ENCODE assay signal across 35 cellular contexts in genomic region chr12:115508990-115509389, GRCh38.
"Had no signal": no experiment of that assay in that cellular context is flagged by ENCODE, and none has a peak within 500 bp of the region (broad histone marks: within the 10 kb centered on the region; RNA-seq: fewer than 3 reads in every experiment).

No MANE protein-coding gene starts in this region.

- H3K4me1 Mint-ChIP-seq: activated CD4-positive, alpha-beta T cell treated with anti-CD3 and anti-CD28 coated beads, Interleukin-2, amount 10 ng/mL, durations not matched to agents 24 days and 14 days; activated CD8-positive, alpha-beta memory T cell treated with anti-CD3 and anti-CD28 coated beads, Interleukin-2, amount 10 ng/mL, durations not matched to agents 7 days and 5 days; activated naive CD4-positive, alpha-beta T cell treated with anti-CD3 and anti-CD28 coated beads, Interleukin-2, amount 50 U/mL, for 24 hours; activated naive CD8-positive, alpha-beta T cell treated with anti-CD3 and anti-CD28 coated beads for 36 hours; T-helper 17 cell had no signal

- H3K27me3 ChIP-seq: adrenal gland, body of pancreas, gastrocnemius medialis had no signal

- H3K27ac Mint-ChIP-seq: activated CD4-positive, alpha-beta memory T cell treated with anti-CD3 and anti-CD28 coated beads for 36 hours; activated CD4-positive, alpha-beta T cell treated with anti-CD3 and anti-CD28 coated beads for 36 hours; activated CD4-positive, alpha-beta T cell treated with anti-CD3 and anti-CD28 coated beads, Interleukin-2, amount 10 ng/mL, durations not matched to agents 24 days and 14 days; activated CD8-positive, alpha-beta memory T cell treated with anti-CD3 and anti-CD28 coated beads, Interleukin-2, amount 10 ng/mL, durations not matched to agents 7 days and 5 days; activated CD8-positive, alpha-beta T cell treated with anti-CD3 and anti-CD28 coated beads, Interleukin-2, amount 10 ng/mL, durations not matched to agents 7 days and 5 days; activated naive CD4-positive, alpha-beta T cell treated with anti-CD3 and anti-CD28 coated beads for 36 hours; activated naive CD4-positive, alpha-beta T cell treated with anti-CD3 and anti-CD28 coated beads, Interleukin-2, amount 50 U/mL, for 24 hours; activated naive CD8-positive, alpha-beta T cell treated with anti-CD3 and anti-CD28 coated beads for 36 hours; activated naive CD8-positive, alpha-beta T cell treated with anti-CD3 and anti-CD28 coated beads, Interleukin-2, amount 50 U/mL, for 24 hours; activated T-helper 1 cell treated with anti-CD3 and anti-CD28 coated beads, Interleukin-12 subunit alpha, Interleukin-12 subunit beta, Interleukin-2, Interleukin-4 antibody, amounts not matched to agents 30 ng/mL and 10 ng/mL and 1 ng/mL, durations not matched to agents 14 hours and 24 hours and 36 hours; activated T-helper 2 cell treated with anti-CD3 and anti-CD28 coated beads, Interferon-gamma antibody, Interleukin-2, Interleukin-4, amounts not matched to agents 10 μg/mL and 5 μg/mL and 100 μg/mL, durations not matched to agents 14 hours and 24 hours and 36 hours; T-helper 17 cell; T-helper 2 cell treated with Interferon-gamma antibody and Interleukin-4, amounts not matched to agents 5 μg/mL and 100 μg/mL, for 36 hours had no signal

- FAIRE-seq: colon had no signal

- H3K4me3 ChIP-seq: adrenal gland, body of pancreas, gastrocnemius medialis had no signal

- H3K36me3 Mint-ChIP-seq: activated CD4-positive, alpha-beta memory T cell treated with anti-CD3 and anti-CD28 coated beads for 36 hours; activated CD8-positive, alpha-beta memory T cell treated with anti-CD3 and anti-CD28 coated beads, Interleukin-2, amount 10 ng/mL, durations not matched to agents 7 days and 5 days; activated naive CD4-positive, alpha-beta T cell treated with anti-CD3 and anti-CD28 coated beads, Interleukin-2, amount 50 U/mL, for 24 hours; activated naive CD8-positive, alpha-beta T cell treated with anti-CD3 and anti-CD28 coated beads for 36 hours had no signal

- H3K27me3 Mint-ChIP-seq: activated CD4-positive, alpha-beta memory T cell treated with anti-CD3 and anti-CD28 coated beads for 36 hours; activated CD4-positive, alpha-beta T cell treated with anti-CD3 and anti-CD28 coated beads for 36 hours; activated CD4-positive, alpha-beta T cell treated with anti-CD3 and anti-CD28 coated beads, Interleukin-2, amount 10 ng/mL, durations not matched to agents 24 days and 14 days; activated CD8-positive, alpha-beta memory T cell treated with anti-CD3 and anti-CD28 coated beads, Interleukin-2, amount 10 ng/mL, durations not matched to agents 7 days and 5 days; activated naive CD4-positive, alpha-beta T cell treated with anti-CD3 and anti-CD28 coated beads, Interleukin-2, amount 50 U/mL, for 24 hours; activated naive CD8-positive, alpha-beta T cell treated with anti-CD3 and anti-CD28 coated beads, Interleukin-2, amount 50 U/mL, for 24 hours; T-helper 17 cell had no signal

- DNase-seq: activated CD4-positive, alpha-beta memory T cell treated with anti-CD3 and anti-CD28 coated beads for 36 hours; activated CD4-positive, alpha-beta T cell treated with anti-CD3 and anti-CD28 coated beads for 36 hours; activated CD4-positive, alpha-beta T cell treated with anti-CD3 and anti-CD28 coated beads, Interleukin-2, amount 10 ng/mL, durations not matched to agents 24 days and 14 days; activated CD4-positive, CD25-positive, alpha-beta regulatory T cell; activated CD4-positive, CD25-positive, alpha-beta regulatory T cell treated with anti-CD3 and anti-CD28 coated beads, Interleukin-2, amount 50 U/mL, for 72 hours; activated CD8-positive, alpha-beta memory T cell treated with anti-CD3 and anti-CD28 coated beads, Interleukin-2, amount 10 ng/mL, durations not matched to agents 7 days and 5 days; activated CD8-positive, alpha-beta memory T cell treated with anti-CD3 and anti-CD28 coated beads, Interleukin-2, amount 50 U/mL, for 4 hours; activated CD8-positive, alpha-beta T cell treated with anti-CD3 and anti-CD28 coated beads, Interleukin-2, amount 10 ng/mL, durations not matched to agents 7 days and 5 days; activated effector memory CD4-positive, alpha-beta T cell treated with anti-CD3 and anti-CD28 coated beads, Interleukin-2, amount 50 U/mL, for 16 hours; activated naive CD4-positive, alpha-beta T cell treated with anti-CD3 and anti-CD28 coated beads for 36 hours; activated naive CD8-positive, alpha-beta T cell treated with anti-CD3 and anti-CD28 coated beads for 36 hours; activated naive CD8-positive, alpha-beta T cell treated with anti-CD3 and anti-CD28 coated beads, Interleukin-2, amount 50 U/mL, for 24 hours; activated T-cell treated with anti-CD3 and anti-CD28 coated beads, Interleukin-2, amount 50 U/mL, for 1 hour; activated T-cell treated with anti-CD3 and anti-CD28 coated beads, Interleukin-2, amount 50 U/mL, for 48 hours; adrenal gland; amygdala; aorta; body of pancreas; caudate nucleus; cortex of kidney; dermis blood vessel endothelial cell; effector memory CD4-positive, alpha-beta T cell; foreskin fibroblast; gastrocnemius medialis; head of caudate nucleus; T-helper 1 cell; T-helper 17 cell; T1000; WERI-Rb-1 had no signal

- H3K9me3 ChIP-seq: adrenal gland, gastrocnemius medialis had no signal

- H3K27ac ChIP-seq: adrenal gland, body of pancreas, WERI-Rb-1 had no signal

- H3K36me3 ChIP-seq: adrenal gland, gastrocnemius medialis, WERI-Rb-1 had no signal

- H3K4me3 Mint-ChIP-seq: activated CD4-positive, alpha-beta memory T cell treated with anti-CD3 and anti-CD28 coated beads for 36 hours; activated CD4-positive, alpha-beta T cell treated with anti-CD3 and anti-CD28 coated beads for 36 hours; activated CD4-positive, alpha-beta T cell treated with anti-CD3 and anti-CD28 coated beads, Interleukin-2, amount 10 ng/mL, durations not matched to agents 24 days and 14 days; activated CD8-positive, alpha-beta memory T cell treated with anti-CD3 and anti-CD28 coated beads, Interleukin-2, amount 10 ng/mL, durations not matched to agents 7 days and 5 days; activated CD8-positive, alpha-beta T cell treated with anti-CD3 and anti-CD28 coated beads, Interleukin-2, amount 10 ng/mL, durations not matched to agents 7 days and 5 days; activated naive CD4-positive, alpha-beta T cell treated with anti-CD3 and anti-CD28 coated beads for 36 hours; activated naive CD4-positive, alpha-beta T cell treated with anti-CD3 and anti-CD28 coated beads, Interleukin-2, amount 50 U/mL, for 24 hours; activated naive CD8-positive, alpha-beta T cell treated with anti-CD3 and anti-CD28 coated beads for 36 hours; activated naive CD8-positive, alpha-beta T cell treated with anti-CD3 and anti-CD28 coated beads, Interleukin-2, amount 50 U/mL, for 24 hours; activated T-helper 1 cell treated with anti-CD3 and anti-CD28 coated beads, Interleukin-12 subunit alpha, Interleukin-12 subunit beta, Interleukin-2, Interleukin-4 antibody, amounts not matched to agents 30 ng/mL and 10 ng/mL and 1 ng/mL, durations not matched to agents 14 hours and 24 hours and 36 hours; T-helper 17 cell; T-helper 2 cell treated with Interferon-gamma antibody and Interleukin-4, amounts not matched to agents 5 μg/mL and 100 μg/mL, for 36 hours had no signal

- H3K4me1 ChIP-seq: body of pancreas had no signal

- ATAC-seq: activated CD4-positive, alpha-beta T cell treated with anti-CD3 and anti-CD28 coated beads for 36 hours; activated CD8-positive, alpha-beta memory T cell treated with anti-CD3 and anti-CD28 coated beads, Interleukin-2, amount 10 ng/mL, durations not matched to agents 7 days and 5 days; activated CD8-positive, alpha-beta T cell treated with anti-CD3 and anti-CD28 coated beads, Interleukin-2, amount 10 ng/mL, durations not matched to agents 7 days and 5 days; activated naive CD8-positive, alpha-beta T cell treated with anti-CD3 and anti-CD28 coated beads, Interleukin-2, amount 50 U/mL, for 24 hours; body of pancreas; esophagus mucosa; gastrocnemius medialis; T-helper 17 cell had no signal
